In genomic region chr2:53969285-53970094, GRCh38 we compare ENCODE assay signal across 8 cellular contexts. TPM values are rescaled to one million over a fixed set of nuclear protein-coding genes. Genes with fewer than 3 reads are reported as not detected.
DNase-seq lines count a peak whose midpoint lies in the region; ATAC-seq and TF ChIP-seq lines count a peak whose summit lies in the region.

No MANE protein-coding gene starts in this region.

- no peak for TF ChIP-seq POLR2A in HCT116 (IDR thresholded peaks at IDR 0.05; ENCODE audit: borderline replicate concordance, extremely low read depth, insufficient read depth, insufficient read length)

- no peaks in the 10 kb centered on the region for H3K9me2 ChIP-seq in HCT116 (ENCODE audit: insufficient read depth)

- peaks cover 39% of the 10 kb centered on the region for H3K4me1 Mint-ChIP-seq in activated naive CD8-positive, alpha-beta T cell treated with anti-CD3 and anti-CD28 coated beads, Interleukin-2, amount 10 ng/mL, durations not matched to agents 7 days and 5 days

- ATAC-seq in HCT116 = no peak
- ATAC-seq in activated naive CD8-positive, alpha-beta T cell treated with anti-CD3 and anti-CD28 coated beads, Interleukin-2, amount 10 ng/mL, durations not matched to agents 7 days and 5 days (ENCODE audit: low read depth) = no peak
- no peak for ATAC-seq in GM18498 (IDR thresholded peaks at IDR 0.05; ENCODE audit: unreplicated experiment)

- peaks cover 6% of the 10 kb centered on the region; the same call in 1 of the 2 replicates for H4K20me1 ChIP-seq in HCT116 (ENCODE audit: insufficient read depth)

- intact Hi-C loops in HCT116 (cut with micrococcal nuclease) = no loop called here

- BruUV-seq in HCT116 (replicated peaks; lab: Mats Ljungman, UMichigan) = TSS peak; percentile 73

- H3K9me3 ChIP-seq in HCT116 (ENCODE audit: control insufficient read depth in 1 of 2, insufficient read depth in 1 of 2, low read depth in 1 of 2, low read length in 2 of 2) = no peaks in the 10 kb centered on the region
- H3K9me3 ChIP-seq in right atrium auricular region = no peaks in the 10 kb centered on the region

- RAD21 ChIA-PET in HCT116 (lab: Charles Lee; ENCODE audit: low non-redundant PET in 1 of 2, low total read pairs in 2 of 2, uncharacterized antibody in 2 of 2, unreplicated experiment in 2 of 2) = no interaction called here

- H3K4me3 ChIP-seq in HCT116 (replicated peaks in 1 of 2; ENCODE audit: low read depth in 1 of 2, low read length in 2 of 2) = peak overlapping the region; percentile 83 to 90
- H3K4me3 ChIP-seq in right atrium auricular region = peak overlapping the region; percentile 71 to 95

- H3K27me3 ChIP-seq in HCT116 (ENCODE audit: insufficient read depth, low read length) (no peaks in the 10 kb centered on the region), right atrium auricular region (no peaks in the 10 kb centered on the region)

- H3K79me2 ChIP-seq in HCT116 (ENCODE audit: insufficient read depth, low read length) = peaks cover 69% of the 10 kb centered on the region

- H3K36me3 ChIP-seq in HCT116 (ENCODE audit: control insufficient read depth in 1 of 2, insufficient read depth in 2 of 2, low read length in 2 of 2) (no peaks in the 10 kb centered on the region), right atrium auricular region (no peaks in the 10 kb centered on the region)

- peak; percentile 82 for DNase-seq in EH (ENCODE audit: low read depth)
- peak; percentile 51 for DNase-seq in HCT116 (ENCODE audit: low read depth, low spot score)
- DNase-seq in NCI-H446 treated with DMSO at 0.1 percent for 48 hours (lab: John Stamatoyannopoulos, UW) = peak; percentile 48
- no peak for DNase-seq in activated naive CD8-positive, alpha-beta T cell treated with anti-CD3 and anti-CD28 coated beads, Interleukin-2, amount 10 ng/mL, durations not matched to agents 7 days and 5 days
- no peak for DNase-seq in right atrium auricular region (ENCODE audit: low spot score)
- DNase-seq in renal cortical epithelial cell (ENCODE audit: low read depth) = peak; percentile 94
- no peak for DNase-seq in occipital lobe (lab: John Stamatoyannopoulos, UW)

- H2AFZ ChIP-seq in HCT116 (ENCODE audit: low read depth, low read length, poor library complexity, severe bottlenecking) = no peak overlapping the region

- H3K27me3 Mint-ChIP-seq in activated naive CD8-positive, alpha-beta T cell treated with anti-CD3 and anti-CD28 coated beads, Interleukin-2, amount 10 ng/mL, durations not matched to agents 7 days and 5 days = no peaks in the 10 kb centered on the region

- H3K4me1 ChIP-seq in HCT116 (ENCODE audit: control insufficient read depth in 1 of 2, insufficient read depth in 2 of 2, low read length in 2 of 2) (peaks cover 6 to 33% of the 10 kb centered on the region in 2 experiments), right atrium auricular region (peaks cover 0 to 49% of the 10 kb centered on the region in 2 donors)

- H3K27ac ChIP-seq in HCT116 (ENCODE audit: low read depth, low read length) = peak overlapping the region; percentile 78
- peak overlapping the region; percentile 95 to 99 for H3K27ac ChIP-seq in right atrium auricular region

- POLR2A ChIA-PET in HCT116 (lab: Charles Lee) = interaction anchor here (1.0 kb wide), 1 partner anchor 10 kb away, joined by 3 read pairs; no protein-coding TSS in a partner anchor
- POLR2A ChIA-PET in activated naive CD8-positive, alpha-beta T cell treated with anti-CD3 and anti-CD28 coated beads, Interleukin-2, amount 10 ng/mL, durations not matched to agents 7 days and 5 days (lab: Charles Lee) = interaction anchor here (0.7 to 3.0 kb wide), 9 partner anchors 10 to 1550 kb away, joined by 3 to 40 read pairs (median 4); partner anchors contain the start of gene CFAP36

- H3K9me3 Mint-ChIP-seq in activated naive CD8-positive, alpha-beta T cell treated with anti-CD3 and anti-CD28 coated beads, Interleukin-2, amount 10 ng/mL, durations not matched to agents 7 days and 5 days = no peaks in the 10 kb centered on the region

- peak overlapping the region; percentile 95 for H3K4me2 ChIP-seq in HCT116 (ENCODE audit: low read length)

- TF ChIP-seq CTCF in HCT116 (IDR thresholded peaks at IDR 0.05 in 2 of 3, conservative IDR thresholded peaks at IDR 0.05 in 1 of 3; ENCODE audit: borderline replicate concordance in 1 of 3, insufficient read depth in 1 of 3, low read depth in 2 of 3, low read length in 2 of 3) (no peak), right atrium auricular region (IDR thresholded peaks at IDR 0.05) (no peak)

- peak overlapping the region; percentile 88 for H3K4me3 Mint-ChIP-seq in activated naive CD8-positive, alpha-beta T cell treated with anti-CD3 and anti-CD28 coated beads, Interleukin-2, amount 10 ng/mL, durations not matched to agents 7 days and 5 days

- no peak for TF ChIP-seq RAD21 in HCT116 (IDR thresholded peaks at IDR 0.05; ENCODE audit: low read depth)

- peak overlapping the region; percentile 93 for H3K27ac Mint-ChIP-seq in activated naive CD8-positive, alpha-beta T cell treated with anti-CD3 and anti-CD28 coated beads, Interleukin-2, amount 10 ng/mL, durations not matched to agents 7 days and 5 days

- peak overlapping the region; percentile 97 for H3K9ac ChIP-seq in HCT116 (ENCODE audit: low read length)

- CTCF ChIA-PET in HCT116 (lab: Charles Lee) = no interaction called here

- H3K36me3 Mint-ChIP-seq in activated naive CD8-positive, alpha-beta T cell treated with anti-CD3 and anti-CD28 coated beads, Interleukin-2, amount 10 ng/mL, durations not matched to agents 7 days and 5 days = peaks cover 24% of the 10 kb centered on the region

TF ChIP-seq in HCT116, 20 proteins besides CTCF, POLR2A, EP300 and RAD21 (continues in another document):
- TF ChIP-seq ELF1 (IDR thresholded peaks at IDR 0.05; ENCODE audit: borderline replicate concordance, low read depth) = no peak
- TF ChIP-seq EZH2 (IDR thresholded peaks at IDR 0.05) = no peak
- peak; percentile 35; the same call in 1 of the 2 replicates for TF ChIP-seq SP1 (IDR thresholded peaks at IDR 0.05; ENCODE audit: low read depth)
- TF ChIP-seq CEBPB (IDR thresholded peaks at IDR 0.05; ENCODE audit: low read depth) = peak; percentile 69
- TF ChIP-seq YY1 (IDR thresholded peaks at IDR 0.05; ENCODE audit: extremely low read depth, insufficient replicate concordance, low read depth, low read length) = no peak
- TF ChIP-seq JUND (IDR thresholded peaks at IDR 0.05) = peak; percentile 63
- no peak for TF ChIP-seq POLR2AphosphoS5 (IDR thresholded peaks at IDR 0.05; ENCODE audit: low read depth, low read length)
- TF ChIP-seq ZNF274 (IDR thresholded peaks at IDR 0.05; ENCODE audit: low read depth, low read length) = no peak
- TF ChIP-seq EGR1 (IDR thresholded peaks at IDR 0.05; ENCODE audit: low read depth) = no peak
- no peak for TF ChIP-seq ZFX (IDR thresholded peaks at IDR 0.05)
- TF ChIP-seq SRF (IDR thresholded peaks at IDR 0.05; ENCODE audit: low read depth) = no peak
- no peak for TF ChIP-seq ZBTB33 (IDR thresholded peaks at IDR 0.05; ENCODE audit: extremely low read depth, insufficient replicate concordance, low read length)
- no peak for TF ChIP-seq TCF7L2 (IDR thresholded peaks at IDR 0.05; ENCODE audit: borderline replicate concordance, extremely low read depth, insufficient read depth, insufficient read length)
- no peak for TF ChIP-seq ATF3 (IDR thresholded peaks at IDR 0.05)

RNA-seq across cellular contexts. Expression of gene PSME4, which starts 1.3 kb away (rescaled TPM):
- total RNA-seq in HCT116 (2021; ENCODE audit: unreplicated experiment) (53.2 TPM), right atrium auricular region (10 to 100 TPM; 44.3 to 61.4 TPM), renal cortical epithelial cell (33.7 and 51.7 TPM in 2 replicates), occipital lobe (42.1 TPM)
- polyA plus RNA-seq in HCT116 (2012) = 14.7 and 19.8 TPM in 2 replicates
- 10 to 100 TPM; 52.6 to 54.2 TPM for total RNA-seq in activated naive CD8-positive, alpha-beta T cell treated with anti-CD3 and anti-CD28 coated beads, Interleukin-2, amount 10 ng/mL, durations not matched to agents 7 days and 5 days

Comparison
In these comparisons a context has a peak if more than half of its experiments do, and no peak if none do; other contexts are left out.
1. DNase-seq: peak in EH (single experiment), HCT116 (single experiment), NCI-H446 treated with DMSO at 0.1 percent for 48 hours (single experiment) and renal cortical epithelial cell (single experiment); none in activated naive CD8-positive, alpha-beta T cell treated with anti-CD3 and anti-CD28 coated beads, Interleukin-2, amount 10 ng/mL, durations not matched to agents 7 days and 5 days (single experiment), right atrium auricular region (single experiment) and occipital lobe (single experiment).